1 cellular context compared by ENCODE assay signal in the genomic region with DNA sequence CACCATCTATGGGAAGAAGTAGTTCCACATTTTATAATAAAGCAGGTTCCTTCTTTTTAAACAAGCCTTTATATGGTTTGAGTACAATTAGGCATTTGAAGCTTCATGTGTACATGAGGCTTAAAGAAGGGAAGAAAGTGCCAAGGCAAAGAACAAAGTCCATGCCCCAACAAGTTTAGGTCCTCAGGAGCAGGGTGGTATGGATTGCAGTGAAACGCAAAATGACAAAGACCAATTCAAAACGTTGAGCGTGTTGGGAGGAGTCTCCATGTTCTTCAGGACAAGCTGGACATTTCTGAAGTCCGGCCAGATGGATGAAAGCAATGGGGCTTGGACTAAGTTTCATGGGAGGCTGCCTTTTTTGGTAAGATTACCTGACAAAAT.
TF ChIP-seq lines count a peak whose summit lies in the region.

No MANE protein-coding gene starts in this region.

TF ChIP-seq in HepG2, 621 proteins besides CTCF, POLR2A, EP300 and RAD21 (continued from another document and continues in another):
- TF ChIP-seq, protein P1, sequence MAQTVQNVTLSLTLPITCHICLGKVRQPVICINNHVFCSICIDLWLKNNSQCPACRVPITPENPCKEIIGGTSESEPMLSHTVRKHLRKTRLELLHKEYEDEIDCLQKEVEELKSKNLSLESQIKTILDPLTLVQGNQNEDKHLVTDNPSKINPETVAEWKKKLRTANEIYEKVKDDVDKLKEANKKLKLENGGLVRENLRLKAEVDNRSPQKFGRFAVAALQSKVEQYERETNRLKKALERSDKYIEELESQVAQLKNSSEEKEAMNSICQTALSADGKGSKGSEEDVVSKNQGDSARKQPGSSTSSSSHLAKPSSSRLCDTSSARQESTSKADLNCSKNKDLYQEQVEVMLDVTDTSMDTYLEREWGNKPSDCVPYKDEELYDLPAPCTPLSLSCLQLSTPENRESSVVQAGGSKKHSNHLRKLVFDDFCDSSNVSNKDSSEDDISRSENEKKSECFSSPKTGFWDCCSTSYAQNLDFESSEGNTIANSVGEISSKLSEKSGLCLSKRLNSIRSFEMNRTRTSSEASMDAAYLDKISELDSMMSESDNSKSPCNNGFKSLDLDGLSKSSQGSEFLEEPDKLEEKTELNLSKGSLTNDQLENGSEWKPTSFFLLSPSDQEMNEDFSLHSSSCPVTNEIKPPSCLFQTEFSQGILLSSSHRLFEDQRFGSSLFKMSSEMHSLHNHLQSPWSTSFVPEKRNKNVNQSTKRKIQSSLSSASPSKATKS (CRISPR knock-in tag; IDR thresholded peaks at IDR 0.05) = no peak
- TF ChIP-seq, protein P2, sequence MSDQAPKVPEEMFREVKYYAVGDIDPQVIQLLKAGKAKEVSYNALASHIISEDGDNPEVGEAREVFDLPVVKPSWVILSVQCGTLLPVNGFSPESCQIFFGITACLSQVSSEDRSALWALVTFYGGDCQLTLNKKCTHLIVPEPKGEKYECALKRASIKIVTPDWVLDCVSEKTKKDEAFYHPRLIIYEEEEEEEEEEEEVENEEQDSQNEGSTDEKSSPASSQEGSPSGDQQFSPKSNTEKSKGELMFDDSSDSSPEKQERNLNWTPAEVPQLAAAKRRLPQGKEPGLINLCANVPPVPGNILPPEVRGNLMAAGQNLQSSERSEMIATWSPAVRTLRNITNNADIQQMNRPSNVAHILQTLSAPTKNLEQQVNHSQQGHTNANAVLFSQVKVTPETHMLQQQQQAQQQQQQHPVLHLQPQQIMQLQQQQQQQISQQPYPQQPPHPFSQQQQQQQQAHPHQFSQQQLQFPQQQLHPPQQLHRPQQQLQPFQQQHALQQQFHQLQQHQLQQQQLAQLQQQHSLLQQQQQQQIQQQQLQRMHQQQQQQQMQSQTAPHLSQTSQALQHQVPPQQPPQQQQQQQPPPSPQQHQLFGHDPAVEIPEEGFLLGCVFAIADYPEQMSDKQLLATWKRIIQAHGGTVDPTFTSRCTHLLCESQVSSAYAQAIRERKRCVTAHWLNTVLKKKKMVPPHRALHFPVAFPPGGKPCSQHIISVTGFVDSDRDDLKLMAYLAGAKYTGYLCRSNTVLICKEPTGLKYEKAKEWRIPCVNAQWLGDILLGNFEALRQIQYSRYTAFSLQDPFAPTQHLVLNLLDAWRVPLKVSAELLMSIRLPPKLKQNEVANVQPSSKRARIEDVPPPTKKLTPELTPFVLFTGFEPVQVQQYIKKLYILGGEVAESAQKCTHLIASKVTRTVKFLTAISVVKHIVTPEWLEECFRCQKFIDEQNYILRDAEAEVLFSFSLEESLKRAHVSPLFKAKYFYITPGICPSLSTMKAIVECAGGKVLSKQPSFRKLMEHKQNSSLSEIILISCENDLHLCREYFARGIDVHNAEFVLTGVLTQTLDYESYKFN (CRISPR knock-in tag; conservative IDR thresholded peaks at IDR 0.05) = no peak
- TF ChIP-seq ZFP82 (CRISPR knock-in tag; IDR thresholded peaks at IDR 0.05; ENCODE audit: borderline replicate concordance) (no peak), CCAR2 (optimal IDR thresholded peaks at IDR 0.05; ENCODE audit: low read depth, low read length) (no peak), ZNF709 (CRISPR knock-in tag; IDR thresholded peaks at IDR 0.05) (no peak), KLF13 (CRISPR knock-in tag; IDR thresholded peaks at IDR 0.05) (no peak), BORCS8-MEF2B (CRISPR knock-in tag; IDR thresholded peaks at IDR 0.05) (no peak), MEF2D (CRISPR knock-in tag; IDR thresholded peaks at IDR 0.05) (no peak), MAF1 (CRISPR knock-in tag; IDR thresholded peaks at IDR 0.05; ENCODE audit: borderline replicate concordance) (no peak), AHR (CRISPR knock-in tag; IDR thresholded peaks at IDR 0.05) (no peak), NONO (IDR thresholded peaks at IDR 0.05) (no peak), NONO (CRISPR knock-in tag; conservative IDR thresholded peaks at IDR 0.05) (no peak), BRCA1 (CRISPR knock-in tag; IDR thresholded peaks at IDR 0.05) (no peak), NFIC (IDR thresholded peaks at IDR 0.05; ENCODE audit: low read length) (no peak), ZNF678 (CRISPR knock-in tag; IDR thresholded peaks at IDR 0.05) (no peak), ZFP36L2 (CRISPR knock-in tag; IDR thresholded peaks at IDR 0.05) (no peak), ZNF570 (CRISPR knock-in tag; IDR thresholded peaks at IDR 0.05; ENCODE audit: borderline replicate concordance) (no peak), AKAP8 (CRISPR knock-in tag; IDR thresholded peaks at IDR 0.05) (no peak), ZNF3 (CRISPR knock-in tag; IDR thresholded peaks at IDR 0.05) (no peak), MZF1 (CRISPR knock-in tag; IDR thresholded peaks at IDR 0.05; ENCODE audit: borderline replicate concordance) (no peak), CC2D1A (CRISPR knock-in tag; IDR thresholded peaks at IDR 0.05) (no peak), ZBTB1 (CRISPR knock-in tag; IDR thresholded peaks at IDR 0.05; ENCODE audit: borderline replicate concordance) (no peak), ZMYM4 (CRISPR knock-in tag; IDR thresholded peaks at IDR 0.05) (no peak; the same call in none of the 2 replicates), ZNF329 (CRISPR knock-in tag; IDR thresholded peaks at IDR 0.05; ENCODE audit: low read depth) (no peak), ZNF383 (CRISPR knock-in tag; IDR thresholded peaks at IDR 0.05; ENCODE audit: borderline replicate concordance) (no peak), SNAI1 (CRISPR knock-in tag; IDR thresholded peaks at IDR 0.05; ENCODE audit: borderline replicate concordance) (no peak), NFIB (CRISPR knock-in tag; IDR thresholded peaks at IDR 0.05; ENCODE audit: borderline replicate concordance) (no peak), ZNF788 (CRISPR knock-in tag; IDR thresholded peaks at IDR 0.05; ENCODE audit: borderline replicate concordance) (0 out of 2 replicates have a peak, but pooled peaks have one; percentile 11), KDM4B (CRISPR knock-in tag; IDR thresholded peaks at IDR 0.05) (no peak), ZNF761 (CRISPR knock-in tag; conservative IDR thresholded peaks at IDR 0.05) (no peak), ZNF263 (CRISPR knock-in tag; IDR thresholded peaks at IDR 0.05) (peak; percentile 60; the same call in 1 of the 2 replicates)
- TF ChIP-seq, protein P3, sequence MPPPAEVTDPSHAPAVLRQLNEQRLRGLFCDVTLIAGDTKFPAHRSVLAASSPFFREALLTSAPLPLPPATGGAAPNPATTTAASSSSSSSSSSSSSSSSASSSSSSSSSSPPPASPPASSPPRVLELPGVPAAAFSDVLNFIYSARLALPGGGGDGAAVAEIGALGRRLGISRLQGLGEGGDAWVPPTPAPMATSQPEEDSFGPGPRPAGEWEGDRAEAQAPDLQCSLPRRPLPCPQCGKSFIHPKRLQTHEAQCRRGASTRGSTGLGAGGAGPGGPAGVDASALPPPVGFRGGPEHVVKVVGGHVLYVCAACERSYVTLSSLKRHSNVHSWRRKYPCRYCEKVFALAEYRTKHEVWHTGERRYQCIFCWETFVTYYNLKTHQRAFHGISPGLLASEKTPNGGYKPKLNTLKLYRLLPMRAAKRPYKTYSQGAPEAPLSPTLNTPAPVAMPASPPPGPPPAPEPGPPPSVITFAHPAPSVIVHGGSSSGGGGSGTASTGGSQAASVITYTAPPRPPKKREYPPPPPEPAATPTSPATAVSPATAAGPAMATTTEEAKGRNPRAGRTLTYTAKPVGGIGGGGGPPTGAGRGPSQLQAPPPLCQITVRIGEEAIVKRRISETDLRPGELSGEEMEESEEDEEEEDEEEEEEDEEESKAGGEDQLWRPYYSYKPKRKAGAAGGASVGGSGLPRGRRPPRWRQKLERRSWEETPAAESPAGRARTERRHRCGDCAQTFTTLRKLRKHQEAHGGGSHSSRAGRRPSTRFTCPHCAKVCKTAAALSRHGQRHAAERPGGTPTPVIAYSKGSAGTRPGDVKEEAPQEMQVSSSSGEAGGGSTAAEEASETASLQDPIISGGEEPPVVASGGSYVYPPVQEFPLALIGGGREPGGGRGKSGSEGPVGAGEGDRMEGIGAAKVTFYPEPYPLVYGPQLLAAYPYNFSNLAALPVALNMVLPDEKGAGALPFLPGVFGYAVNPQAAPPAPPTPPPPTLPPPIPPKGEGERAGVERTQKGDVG (CRISPR knock-in tag; IDR thresholded peaks at IDR 0.05; ENCODE audit: borderline replicate concordance) = 0 out of 2 replicates have a peak, but pooled peaks have one; percentile 30
- TF ChIP-seq, protein P4, sequence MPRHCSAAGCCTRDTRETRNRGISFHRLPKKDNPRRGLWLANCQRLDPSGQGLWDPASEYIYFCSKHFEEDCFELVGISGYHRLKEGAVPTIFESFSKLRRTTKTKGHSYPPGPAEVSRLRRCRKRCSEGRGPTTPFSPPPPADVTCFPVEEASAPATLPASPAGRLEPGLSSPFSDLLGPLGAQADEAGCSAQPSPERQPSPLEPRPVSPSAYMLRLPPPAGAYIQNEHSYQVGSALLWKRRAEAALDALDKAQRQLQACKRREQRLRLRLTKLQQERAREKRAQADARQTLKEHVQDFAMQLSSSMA (CRISPR knock-in tag; IDR thresholded peaks at IDR 0.05) = no peak
- TF ChIP-seq, protein P5, sequence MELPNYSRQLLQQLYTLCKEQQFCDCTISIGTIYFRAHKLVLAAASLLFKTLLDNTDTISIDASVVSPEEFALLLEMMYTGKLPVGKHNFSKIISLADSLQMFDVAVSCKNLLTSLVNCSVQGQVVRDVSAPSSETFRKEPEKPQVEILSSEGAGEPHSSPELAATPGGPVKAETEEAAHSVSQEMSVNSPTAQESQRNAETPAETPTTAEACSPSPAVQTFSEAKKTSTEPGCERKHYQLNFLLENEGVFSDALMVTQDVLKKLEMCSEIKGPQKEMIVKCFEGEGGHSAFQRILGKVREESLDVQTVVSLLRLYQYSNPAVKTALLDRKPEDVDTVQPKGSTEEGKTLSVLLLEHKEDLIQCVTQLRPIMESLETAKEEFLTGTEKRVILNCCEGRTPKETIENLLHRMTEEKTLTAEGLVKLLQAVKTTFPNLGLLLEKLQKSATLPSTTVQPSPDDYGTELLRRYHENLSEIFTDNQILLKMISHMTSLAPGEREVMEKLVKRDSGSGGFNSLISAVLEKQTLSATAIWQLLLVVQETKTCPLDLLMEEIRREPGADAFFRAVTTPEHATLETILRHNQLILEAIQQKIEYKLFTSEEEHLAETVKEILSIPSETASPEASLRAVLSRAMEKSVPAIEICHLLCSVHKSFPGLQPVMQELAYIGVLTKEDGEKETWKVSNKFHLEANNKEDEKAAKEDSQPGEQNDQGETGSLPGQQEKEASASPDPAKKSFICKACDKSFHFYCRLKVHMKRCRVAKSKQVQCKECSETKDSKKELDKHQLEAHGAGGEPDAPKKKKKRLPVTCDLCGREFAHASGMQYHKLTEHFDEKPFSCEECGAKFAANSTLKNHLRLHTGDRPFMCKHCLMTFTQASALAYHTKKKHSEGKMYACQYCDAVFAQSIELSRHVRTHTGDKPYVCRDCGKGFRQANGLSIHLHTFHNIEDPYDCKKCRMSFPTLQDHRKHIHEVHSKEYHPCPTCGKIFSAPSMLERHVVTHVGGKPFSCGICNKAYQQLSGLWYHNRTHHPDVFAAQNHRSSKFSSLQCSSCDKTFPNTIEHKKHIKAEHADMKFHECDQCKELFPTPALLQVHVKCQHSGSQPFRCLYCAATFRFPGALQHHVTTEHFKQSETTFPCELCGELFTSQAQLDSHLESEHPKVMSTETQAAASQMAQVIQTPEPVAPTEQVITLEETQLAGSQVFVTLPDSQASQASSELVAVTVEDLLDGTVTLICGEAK (IDR thresholded peaks at IDR 0.05) = no peak
- TF ChIP-seq, protein P5 (CRISPR knock-in tag; IDR thresholded peaks at IDR 0.05) = no peak
- TF ChIP-seq, protein P6, sequence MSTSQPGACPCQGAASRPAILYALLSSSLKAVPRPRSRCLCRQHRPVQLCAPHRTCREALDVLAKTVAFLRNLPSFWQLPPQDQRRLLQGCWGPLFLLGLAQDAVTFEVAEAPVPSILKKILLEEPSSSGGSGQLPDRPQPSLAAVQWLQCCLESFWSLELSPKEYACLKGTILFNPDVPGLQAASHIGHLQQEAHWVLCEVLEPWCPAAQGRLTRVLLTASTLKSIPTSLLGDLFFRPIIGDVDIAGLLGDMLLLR (CRISPR knock-in tag; IDR thresholded peaks at IDR 0.05) = no peak
- TF ChIP-seq, protein P7, sequence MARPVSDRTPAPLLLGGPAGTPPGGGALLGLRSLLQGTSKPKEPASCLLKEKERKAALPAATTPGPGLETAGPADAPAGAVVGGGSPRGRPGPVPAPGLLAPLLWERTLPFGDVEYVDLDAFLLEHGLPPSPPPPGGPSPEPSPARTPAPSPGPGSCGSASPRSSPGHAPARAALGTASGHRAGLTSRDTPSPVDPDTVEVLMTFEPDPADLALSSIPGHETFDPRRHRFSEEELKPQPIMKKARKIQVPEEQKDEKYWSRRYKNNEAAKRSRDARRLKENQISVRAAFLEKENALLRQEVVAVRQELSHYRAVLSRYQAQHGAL (CRISPR knock-in tag; IDR thresholded peaks at IDR 0.05; ENCODE audit: not compliant biosample characterization) = no peak
- TF ChIP-seq, protein P8, sequence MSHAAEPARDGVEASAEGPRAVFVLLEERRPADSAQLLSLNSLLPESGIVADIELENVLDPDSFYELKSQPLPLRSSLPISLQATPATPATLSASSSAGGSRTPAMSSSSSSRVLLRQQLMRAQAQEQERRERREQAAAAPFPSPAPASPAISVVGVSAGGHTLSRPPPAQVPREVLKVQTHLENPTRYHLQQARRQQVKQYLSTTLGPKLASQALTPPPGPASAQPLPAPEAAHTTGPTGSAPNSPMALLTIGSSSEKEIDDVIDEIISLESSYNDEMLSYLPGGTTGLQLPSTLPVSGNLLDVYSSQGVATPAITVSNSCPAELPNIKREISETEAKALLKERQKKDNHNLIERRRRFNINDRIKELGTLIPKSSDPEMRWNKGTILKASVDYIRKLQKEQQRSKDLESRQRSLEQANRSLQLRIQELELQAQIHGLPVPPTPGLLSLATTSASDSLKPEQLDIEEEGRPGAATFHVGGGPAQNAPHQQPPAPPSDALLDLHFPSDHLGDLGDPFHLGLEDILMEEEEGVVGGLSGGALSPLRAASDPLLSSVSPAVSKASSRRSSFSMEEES (CRISPR knock-in tag; IDR thresholded peaks at IDR 0.05) = no peak; the same call in 1 of the 2 replicates
